In genomic region chr1:9233241-9233941, GRCh38 we compare ENCODE assay signal across 8 cellular contexts. TPM values are rescaled to one million over a fixed set of nuclear protein-coding genes. Genes with fewer than 3 reads are reported as not detected.
A peak's percentile ranks its signal among the peaks of the same experiment; 100 is the strongest.
DNase-seq lines count a peak whose midpoint lies in the region; ATAC-seq and TF ChIP-seq lines count a peak whose summit lies in the region.

No MANE protein-coding gene starts in this region.

- no peak for ATAC-seq in activated T-cell treated with anti-CD3 and anti-CD28 coated beads, Interleukin-2, amount 50 U/mL, for 72 hours (replicated peaks in 1 of 2)
- ATAC-seq in mucosa of descending colon (peak; percentile 1), upper lobe of right lung (peak; percentile 75), HG02623 (IDR thresholded peaks at IDR 0.05; ENCODE audit: unreplicated experiment) (no peak)

- peaks cover 47% of the 10 kb centered on the region for H3K4me1 Mint-ChIP-seq in activated T-cell treated with anti-CD3 and anti-CD28 coated beads, Interleukin-2, amount 50 U/mL, for 24 hours (ENCODE audit: low read depth)
- peaks cover 63% of the 10 kb centered on the region for H3K4me1 Mint-ChIP-seq in activated T-cell treated with anti-CD3 and anti-CD28 coated beads, Interleukin-2, amount 50 U/mL, for 72 hours (ENCODE audit: low read depth)

- H3K9me3 ChIP-seq in mucosa of descending colon = no peaks in the 10 kb centered on the region
- H3K9me3 ChIP-seq in upper lobe of right lung = no peaks in the 10 kb centered on the region

- peak overlapping the region; percentile 80 for H3K4me3 Mint-ChIP-seq in activated T-cell treated with anti-CD3 and anti-CD28 coated beads, Interleukin-2, amount 50 U/mL, for 24 hours
- peak overlapping the region in 1 of 2 donors; percentile 94 for H3K4me3 Mint-ChIP-seq in activated T-cell treated with anti-CD3 and anti-CD28 coated beads, Interleukin-2, amount 50 U/mL, for 72 hours

- H3K36me3 ChIP-seq in mucosa of descending colon (ENCODE audit: low read depth) (no peaks in the 10 kb centered on the region), upper lobe of right lung (no peaks in the 10 kb centered on the region)

- TF ChIP-seq CTCF in dorsolateral prefrontal cortex (IDR thresholded peaks at IDR 0.05 in 54 of 56, conservative IDR thresholded peaks at IDR 0.05 in 2 of 56; ENCODE audit: low read depth in 1 of 56, partially characterized antibody in 56 of 56) = peak in 2 of 56 donors; percentile 10 to 13
- TF ChIP-seq CTCF in mucosa of descending colon (IDR thresholded peaks at IDR 0.05) = no peak
- peak; percentile 22 for TF ChIP-seq CTCF in upper lobe of right lung (IDR thresholded peaks at IDR 0.05)

- no peaks in the 10 kb centered on the region for H3K27me3 Mint-ChIP-seq in activated T-cell treated with anti-CD3 and anti-CD28 coated beads, Interleukin-2, amount 50 U/mL, for 24 hours
- no peaks in the 10 kb centered on the region for H3K27me3 Mint-ChIP-seq in activated T-cell treated with anti-CD3 and anti-CD28 coated beads, Interleukin-2, amount 50 U/mL, for 72 hours (ENCODE audit: low read depth)

- peak overlapping the region in 54 of 59 donors; percentile 32 to 95 (median 87) for H3K27ac ChIP-seq in dorsolateral prefrontal cortex
- H3K27ac ChIP-seq in upper lobe of right lung = peak overlapping the region; percentile 90

- H3K4me1 ChIP-seq in mucosa of descending colon (ENCODE audit: low read depth) (peaks cover 16% of the 10 kb centered on the region), upper lobe of right lung (peaks cover 46% of the 10 kb centered on the region)

- intact Hi-C loops in dorsolateral prefrontal cortex (cut with DNase I) (no loop called here), mucosa of descending colon (cut with DNase I, micrococcal nuclease) (no loop called here), upper lobe of right lung (cut with DNase I) (no loop called here)

- H3K27me3 ChIP-seq in dorsolateral prefrontal cortex (no peaks in the 10 kb centered on the region), upper lobe of right lung (no peaks in the 10 kb centered on the region)

- no peaks in the 10 kb centered on the region for H3K9me3 Mint-ChIP-seq in activated T-cell treated with anti-CD3 and anti-CD28 coated beads, Interleukin-2, amount 50 U/mL, for 24 hours
- no peaks in the 10 kb centered on the region for H3K9me3 Mint-ChIP-seq in activated T-cell treated with anti-CD3 and anti-CD28 coated beads, Interleukin-2, amount 50 U/mL, for 72 hours

- H3K27ac Mint-ChIP-seq in activated T-cell treated with anti-CD3 and anti-CD28 coated beads, Interleukin-2, amount 50 U/mL, for 24 hours = peak overlapping the region; percentile 12
- H3K27ac Mint-ChIP-seq in activated T-cell treated with anti-CD3 and anti-CD28 coated beads, Interleukin-2, amount 50 U/mL, for 72 hours = no peak overlapping the region

- H3K36me3 Mint-ChIP-seq in activated T-cell treated with anti-CD3 and anti-CD28 coated beads, Interleukin-2, amount 50 U/mL, for 24 hours (ENCODE audit: low read depth) = peaks cover 6% of the 10 kb centered on the region
- peaks cover 0 to 1% of the 10 kb centered on the region in 2 donors for H3K36me3 Mint-ChIP-seq in activated T-cell treated with anti-CD3 and anti-CD28 coated beads, Interleukin-2, amount 50 U/mL, for 72 hours (ENCODE audit: insufficient read depth in 2 of 2)

- no peak for DNase-seq in activated T-cell treated with anti-CD3 and anti-CD28 coated beads, Interleukin-2, amount 50 U/mL, for 24 hours
- DNase-seq in activated T-cell treated with anti-CD3 and anti-CD28 coated beads, Interleukin-2, amount 50 U/mL, for 72 hours = no peak
- DNase-seq in dorsolateral prefrontal cortex = peak in 5 of 10 donors; percentile 56 to 73 (median 66)
- peak in 2 of 3 donors; percentile 58 to 79 for DNase-seq in mucosa of descending colon
- peak; percentile 92 for DNase-seq in upper lobe of right lung
- no peak for DNase-seq in NCI-H1092 (lab: John Stamatoyannopoulos, UW)
- DNase-seq in KG1 (lab: John Stamatoyannopoulos, UW) = no peak

- peak overlapping the region in 7 of 59 donors; percentile 72 to 85 (median 76) for H3K4me3 ChIP-seq in dorsolateral prefrontal cortex
- no peak overlapping the region for H3K4me3 ChIP-seq in mucosa of descending colon
- no peak overlapping the region for H3K4me3 ChIP-seq in upper lobe of right lung

RNA-seq across cellular contexts. Expression of gene H6PD, which starts 1.2 kb away (rescaled TPM):
- total RNA-seq in activated T-cell treated with anti-CD3 and anti-CD28 coated beads, Interleukin-2, amount 50 U/mL, for 72 hours = 10 to 100 TPM; 20.2 to 21.0 TPM
- 10 to 100 TPM in 118 of 120 experiments, 1 to 10 TPM in 2; 9.0 to 25.6 (median 15.7) TPM for total RNA-seq in dorsolateral prefrontal cortex
- total RNA-seq in mucosa of descending colon = 10 to 100 TPM; 27.6 to 35.3 (median 31.9) TPM
- 43.7 TPM for total RNA-seq in upper lobe of right lung

RNA-seq across cellular contexts. Expression of gene SPSB1, which starts 59.3 kb away (rescaled TPM):
- total RNA-seq in activated T-cell treated with anti-CD3 and anti-CD28 coated beads, Interleukin-2, amount 50 U/mL, for 72 hours = 10 to 100 TPM; 12.2 to 15.6 TPM
- 10 to 100 TPM in 80 of 120 experiments, 1 to 10 TPM in 40; 4.7 to 43.4 (median 12.2) TPM for total RNA-seq in dorsolateral prefrontal cortex
- total RNA-seq in mucosa of descending colon = 10 to 100 TPM; 22.1 to 35.5 (median 26.1) TPM
- total RNA-seq in upper lobe of right lung = 29.0 TPM

Comparison
In these comparisons a context has a peak if more than half of its experiments do, and no peak if none do; other contexts are left out.
1. DNase-seq: peak in mucosa of descending colon (2 of 3) and upper lobe of right lung (single experiment); none in activated T-cell treated with anti-CD3 and anti-CD28 coated beads, Interleukin-2, amount 50 U/mL, for 24 hours (single experiment), activated T-cell treated with anti-CD3 and anti-CD28 coated beads, Interleukin-2, amount 50 U/mL, for 72 hours (0 of 2), NCI-H1092 (single experiment) and KG1 (single experiment).
2. ATAC-seq: peak in mucosa of descending colon (single experiment) and upper lobe of right lung (single experiment); none in activated T-cell treated with anti-CD3 and anti-CD28 coated beads, Interleukin-2, amount 50 U/mL, for 72 hours (0 of 2) and HG02623 (single experiment).